In genomic region chrX:72943819-72944169, GRCh38 we compare ENCODE assay signal across 10 cellular contexts. TPM values are rescaled to one million over a fixed set of nuclear protein-coding genes. Genes with fewer than 3 reads are reported as not detected.
DNase-seq lines count a peak whose midpoint lies in the region; ATAC-seq, FAIRE-seq and TF ChIP-seq lines count a peak whose summit lies in the region.
"Not testable (repeated sequence)": the region's sequence is repeated elsewhere in the genome, so short reads cannot be mapped to it uniquely, and the experiment has no call there.
"Had no signal": no experiment of that assay in that cellular context is flagged by ENCODE, and none has a peak within 500 bp of the region (broad histone marks: within the 10 kb centered on the region; RNA-seq: fewer than 3 reads in every experiment).

Gene DMRTC1 (minus strand): TSS chrX:72943837. CDS start chrX:72875694, 68,143 bp downstream.

- H3K36me3 Mint-ChIP-seq in naive B cell, result not testable (repeated sequence)

- H3K4me3 Mint-ChIP-seq in naive B cell, result peak within 1 kb of the TSS in 1 of 8 donors; percentile 82

- peak; percentile 84 for ATAC-seq in GM18909 (IDR thresholded peaks at IDR 0.05; ENCODE audit: poor library complexity, unreplicated experiment)
- ATAC-seq in GM21447 (IDR thresholded peaks at IDR 0.05; ENCODE audit: unreplicated experiment), result peak; percentile 78
- peak; percentile 70 for ATAC-seq in HG02798 (IDR thresholded peaks at IDR 0.05; ENCODE audit: poor library complexity, unreplicated experiment)
- ATAC-seq in HG03196 (IDR thresholded peaks at IDR 0.05; ENCODE audit: unreplicated experiment), result peak; percentile 79
- peak; percentile 91 for ATAC-seq in SK-N-SH treated with all-trans-retinoic acid at 6 μM for 48 hours
- ATAC-seq in naive B cell (ENCODE audit: low read depth in 2 of 2), result peak; percentile 78 to 82

- FAIRE-seq in D721Med (lab: Jason Lieb, UNC) (peak; percentile 99), colon (lab: Jason Lieb, UNC) (peak; percentile 45)

- H3K27me3 Mint-ChIP-seq in naive B cell, result not testable (repeated sequence)

- not testable (repeated sequence) for H3K9me3 Mint-ChIP-seq in naive B cell

- not testable (repeated sequence) for TF ChIP-seq CTCF in D721Med (IDR thresholded peaks at IDR 0.05; ENCODE audit: insufficient read depth, missing control alignments)

- H3K27ac Mint-ChIP-seq in naive B cell, result not testable (repeated sequence)

- DNase-seq in D721Med (ENCODE audit: insufficient read length, low spot score); naive B cell: not testable (repeated sequence)

- not testable (repeated sequence) for H3K4me1 Mint-ChIP-seq in naive B cell

RNA-seq across cellular contexts. Expression of gene DMRTC1, which starts in this region (rescaled TPM):
- polyA plus RNA-seq in naive B cell (ENCODE audit: low read depth in 6 of 6), result 1 to 10 TPM in 1 of 6 donors, under 1 TPM in 4, not detected in 1; 0.20 to 2.1 (median 0.40) TPM
- polyA plus RNA-seq: CD8-positive, alpha-beta memory T cell; esophagus had no signal
